Comparison of ENCODE assay signal across 8 cellular contexts in genomic region chrX:14029039-14029424, GRCh38. TPM values are rescaled to one million over a fixed set of nuclear protein-coding genes. Genes with fewer than 3 reads are reported as not detected.
A peak's percentile ranks its signal among the peaks of the same experiment; 100 is the strongest.
DNase-seq lines count a peak whose midpoint lies in the region; ATAC-seq lines count a peak whose summit lies in the region.

No MANE protein-coding gene starts in this region.

- H3K4me3 Mint-ChIP-seq in activated naive CD4-positive, alpha-beta T cell treated with anti-CD3 and anti-CD28 coated beads, Interleukin-2, amount 10 ng/mL, durations not matched to agents 7 days and 5 days: peak overlapping the region; percentile 96
- H3K4me3 Mint-ChIP-seq in activated T-helper 1 cell treated with anti-CD3 and anti-CD28 coated beads, Interleukin-12 subunit alpha, Interleukin-12 subunit beta, Interleukin-2, Interleukin-4 antibody, amounts not matched to agents 30 ng/mL and 10 ng/mL and 1 ng/mL, durations not matched to agents 14 hours and 24 hours and 36 hours: peak overlapping the region; percentile 99

- H3K4me1 Mint-ChIP-seq in activated naive CD4-positive, alpha-beta T cell treated with anti-CD3 and anti-CD28 coated beads, Interleukin-2, amount 10 ng/mL, durations not matched to agents 7 days and 5 days: peaks cover 57% of the 10 kb centered on the region
- H3K4me1 Mint-ChIP-seq in activated T-helper 1 cell treated with anti-CD3 and anti-CD28 coated beads, Interleukin-12 subunit alpha, Interleukin-12 subunit beta, Interleukin-2, Interleukin-4 antibody, amounts not matched to agents 30 ng/mL and 10 ng/mL and 1 ng/mL, durations not matched to agents 14 hours and 24 hours and 36 hours (ENCODE audit: low read depth): peaks cover 37% of the 10 kb centered on the region

- no peak for ATAC-seq in HG03039 (IDR thresholded peaks at IDR 0.05; ENCODE audit: unreplicated experiment)

- no peaks in the 10 kb centered on the region for H3K9me3 Mint-ChIP-seq in activated naive CD4-positive, alpha-beta T cell treated with anti-CD3 and anti-CD28 coated beads, Interleukin-2, amount 10 ng/mL, durations not matched to agents 7 days and 5 days
- no peaks in the 10 kb centered on the region for H3K9me3 Mint-ChIP-seq in activated T-helper 1 cell treated with anti-CD3 and anti-CD28 coated beads, Interleukin-12 subunit alpha, Interleukin-12 subunit beta, Interleukin-2, Interleukin-4 antibody, amounts not matched to agents 30 ng/mL and 10 ng/mL and 1 ng/mL, durations not matched to agents 14 hours and 24 hours and 36 hours

- DNase-seq in activated naive CD4-positive, alpha-beta T cell treated with anti-CD3 and anti-CD28 coated beads, Interleukin-2, amount 10 ng/mL, durations not matched to agents 7 days and 5 days: no peak
- no peak for DNase-seq in activated naive CD4-positive, alpha-beta T cell (lab: John Stamatoyannopoulos, UW)
- no peak for DNase-seq in activated T-helper 1 cell treated with anti-CD3 and anti-CD28 coated beads, Interleukin-12 subunit alpha, Interleukin-12 subunit beta, Interleukin-2, Interleukin-4 antibody, amounts not matched to agents 30 ng/mL and 10 ng/mL and 1 ng/mL, durations not matched to agents 14 hours and 24 hours and 36 hours (ENCODE audit: low spot score)
- DNase-seq in retina (no peak), NCI-H510A treated with DMSO at 0.1 percent for 48 hours (lab: John Stamatoyannopoulos, UW) (no peak)

- H3K4me3 ChIP-seq in iPS-18c (ENCODE audit: insufficient read depth, low read depth, low read length) (peak overlapping the region; percentile 75), subcutaneous abdominal adipose tissue (ENCODE audit: low read depth in 1 of 5, low read length in 5 of 5) (peak overlapping the region; percentile 73 to 83 (median 80))

- peaks cover 5% of the 10 kb centered on the region for H3K36me3 Mint-ChIP-seq in activated naive CD4-positive, alpha-beta T cell treated with anti-CD3 and anti-CD28 coated beads, Interleukin-2, amount 10 ng/mL, durations not matched to agents 7 days and 5 days
- peaks cover 5% of the 10 kb centered on the region for H3K36me3 Mint-ChIP-seq in activated T-helper 1 cell treated with anti-CD3 and anti-CD28 coated beads, Interleukin-12 subunit alpha, Interleukin-12 subunit beta, Interleukin-2, Interleukin-4 antibody, amounts not matched to agents 30 ng/mL and 10 ng/mL and 1 ng/mL, durations not matched to agents 14 hours and 24 hours and 36 hours (ENCODE audit: low read depth)

- H3K27ac Mint-ChIP-seq in activated naive CD4-positive, alpha-beta T cell treated with anti-CD3 and anti-CD28 coated beads, Interleukin-2, amount 10 ng/mL, durations not matched to agents 7 days and 5 days: peak overlapping the region; percentile 97
- H3K27ac Mint-ChIP-seq in activated T-helper 1 cell treated with anti-CD3 and anti-CD28 coated beads, Interleukin-12 subunit alpha, Interleukin-12 subunit beta, Interleukin-2, Interleukin-4 antibody, amounts not matched to agents 30 ng/mL and 10 ng/mL and 1 ng/mL, durations not matched to agents 14 hours and 24 hours and 36 hours: peak overlapping the region; percentile 93

- peaks cover 0 to 31% (median 24%) of the 10 kb centered on the region in 5 donors for H3K4me1 ChIP-seq in subcutaneous abdominal adipose tissue (ENCODE audit: control insufficient read depth in 5 of 5, insufficient read depth in 5 of 5, low read length in 5 of 5)

- CTCF ChIA-PET in activated naive CD4-positive, alpha-beta T cell treated with anti-CD3 and anti-CD28 coated beads, Interleukin-2, amount 10 ng/mL, durations not matched to agents 7 days and 5 days (lab: Charles Lee): interaction anchor here (0.6 to 1.0 kb wide), 2 partner anchors 129 to 131 kb away, joined by 3 read pairs; no protein-coding TSS in a partner anchor

- H3K36me3 ChIP-seq in subcutaneous abdominal adipose tissue (ENCODE audit: control insufficient read depth in 5 of 5, insufficient read depth in 5 of 5, low read length in 5 of 5): peaks cover 0 to 4% (median 0%) of the 10 kb centered on the region in 5 donors

- intact Hi-C loops in activated T-helper 1 cell treated with anti-CD3 and anti-CD28 coated beads, Interleukin-12 subunit alpha, Interleukin-12 subunit beta, Interleukin-2, Interleukin-4 antibody, amounts not matched to agents 30 ng/mL and 10 ng/mL and 1 ng/mL, durations not matched to agents 14 hours and 24 hours and 36 hours (cut with micrococcal nuclease): loop anchor here (2.0 to 10.0 kb wide), 10 partner anchors 286 to 1828 kb away; partner anchors contain the start of genes FANCB, MOSPD2, PIGA and PRPS2

- peaks cover 0 to 4% (median 0%) of the 10 kb centered on the region in 5 donors for H3K27me3 ChIP-seq in subcutaneous abdominal adipose tissue (ENCODE audit: control insufficient read depth in 5 of 5, insufficient read depth in 4 of 5, low read length in 5 of 5)

- peak overlapping the region in 4 of 5 donors; percentile 42 to 82 (median 82) for H3K9ac ChIP-seq in subcutaneous abdominal adipose tissue (ENCODE audit: low read length in 5 of 5)

- peak overlapping the region; percentile 73 for H3K27ac ChIP-seq in subcutaneous abdominal adipose tissue (ENCODE audit: low read depth, low read length)

- H3K27me3 Mint-ChIP-seq in activated naive CD4-positive, alpha-beta T cell treated with anti-CD3 and anti-CD28 coated beads, Interleukin-2, amount 10 ng/mL, durations not matched to agents 7 days and 5 days: no peaks in the 10 kb centered on the region
- H3K27me3 Mint-ChIP-seq in activated T-helper 1 cell treated with anti-CD3 and anti-CD28 coated beads, Interleukin-12 subunit alpha, Interleukin-12 subunit beta, Interleukin-2, Interleukin-4 antibody, amounts not matched to agents 30 ng/mL and 10 ng/mL and 1 ng/mL, durations not matched to agents 14 hours and 24 hours and 36 hours (ENCODE audit: insufficient read depth): no peaks in the 10 kb centered on the region

- H3K9me3 ChIP-seq in iPS-18c (ENCODE audit: control insufficient read depth, insufficient read depth, low read length): no peaks in the 10 kb centered on the region
- no peaks in the 10 kb centered on the region for H3K9me3 ChIP-seq in subcutaneous abdominal adipose tissue (ENCODE audit: control insufficient read depth in 5 of 5, low read length in 5 of 5)

RNA-seq across cellular contexts. Expression of gene GEMIN8, which starts 0.7 kb away (rescaled TPM):
- 15.6 and 17.7 TPM in 2 replicates for total RNA-seq in activated T-helper 1 cell treated with anti-CD3 and anti-CD28 coated beads, Interleukin-12 subunit alpha, Interleukin-12 subunit beta, Interleukin-2, Interleukin-4 antibody, amounts not matched to agents 30 ng/mL and 10 ng/mL and 1 ng/mL, durations not matched to agents 14 hours and 24 hours and 36 hours
